Comparison of ENCODE assay signal across 19 cellular contexts in the genomic region with DNA sequence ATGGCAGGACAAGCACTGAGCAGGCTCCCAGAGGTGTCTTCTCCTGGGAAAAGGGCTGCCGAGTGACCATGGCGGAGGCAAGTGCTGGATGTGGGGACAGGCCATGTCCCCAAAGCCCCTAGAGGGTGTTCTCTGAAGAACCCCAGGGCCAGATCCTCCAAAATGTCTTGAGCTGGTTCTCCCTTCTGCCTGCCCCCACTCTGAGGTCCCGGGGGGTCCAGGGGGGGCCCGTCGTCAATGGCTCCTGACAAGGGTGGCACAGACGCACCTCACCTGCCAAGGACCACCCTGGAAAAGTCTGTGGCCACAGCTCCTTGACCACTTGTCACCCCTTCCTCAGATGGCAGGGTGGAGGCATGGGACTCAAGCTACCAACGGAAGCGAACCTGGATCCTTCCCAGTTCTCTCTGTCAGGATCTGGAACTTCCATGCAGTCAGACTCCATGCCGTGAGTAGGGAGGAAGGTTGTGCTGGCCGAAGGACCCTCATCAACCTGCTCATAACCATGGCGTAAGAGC. TPM values are rescaled to one million over a fixed set of nuclear protein-coding genes. Genes with fewer than 3 reads are reported as not detected.
DNase-seq lines count a peak whose midpoint lies in the region; ATAC-seq and TF ChIP-seq lines count a peak whose summit lies in the region.
"Had no signal": no experiment of that assay in that cellular context is flagged by ENCODE, and none has a peak within 500 bp of the region (broad histone marks: within the 10 kb centered on the region; RNA-seq: fewer than 3 reads in every experiment).

No MANE protein-coding gene starts in this region.

- H3K4me1 ChIP-seq in adipocyte (ENCODE audit: control insufficient read depth, insufficient read depth, low read length) (peaks cover 60% of the 10 kb centered on the region), esophagus muscularis mucosa (peaks cover 66 to 78% (median 72%) of the 10 kb centered on the region in 4 donors), tibial artery (peaks cover 5 to 72% (median 63%) of the 10 kb centered on the region in 4 donors), GM23338 (ENCODE audit: insufficient read depth) (peaks cover 6% of the 10 kb centered on the region; the same call in 1 of the 2 replicates)

- H3K27me3 ChIP-seq in adipocyte (replicated peaks; ENCODE audit: control insufficient read depth, insufficient read depth, low read length): no peaks in the 10 kb centered on the region
- H3K27me3 ChIP-seq in esophagus muscularis mucosa: no peaks in the 10 kb centered on the region
- no peaks in the 10 kb centered on the region for H3K27me3 ChIP-seq in tibial artery
- H3K27me3 ChIP-seq in GM23338 (ENCODE audit: insufficient read depth): peaks cover 9% of the 10 kb centered on the region
- H3K27me3 ChIP-seq: SJSA1, suprapubic skin had no signal

- H4K20me1 ChIP-seq in GM23338 (replicated peaks; ENCODE audit: insufficient read depth): no peaks in the 10 kb centered on the region

- WGBS in esophagus muscularis mucosa: 84% methylated on average over 11 of the region's 11 CpGs

- peaks cover 8% of the 10 kb centered on the region for H3K36me3 ChIP-seq in adipocyte (ENCODE audit: control insufficient read depth, insufficient read depth, low read length, severe bottlenecking)
- peaks cover 15 to 56% (median 39%) of the 10 kb centered on the region in 4 donors for H3K36me3 ChIP-seq in esophagus muscularis mucosa
- peaks cover 8 to 44% (median 25%) of the 10 kb centered on the region in 3 donors for H3K36me3 ChIP-seq in tibial artery
- H3K36me3 ChIP-seq in GM23338 (ENCODE audit: insufficient read depth): no peaks in the 10 kb centered on the region

- H2AFZ ChIP-seq in GM23338: no peak overlapping the region

- no peaks in the 10 kb centered on the region; the same call in 1 of the 2 replicates for H3K79me2 ChIP-seq in GM23338 (replicated peaks; ENCODE audit: insufficient read depth)

- H3K27ac Mint-ChIP-seq in osteocyte (ENCODE audit: unreplicated experiment) (peak overlapping the region; percentile 66), GM23338 (no peak overlapping the region), nephron progenitor cell (no peak overlapping the region)
- H3K27ac Mint-ChIP-seq: activated naive CD4-positive, alpha-beta T cell treated with anti-CD3 and anti-CD28 coated beads, Interleukin-2, amount 50 U/mL, for 72 hours; T-helper 1 cell treated with Interleukin-12 subunit alpha and Interleukin-12 subunit beta and Interleukin-4 antibody, amounts not matched to agents 30 μg/mL and 1 μg/mL, for 36 hours had no signal

- H3K27ac ChIP-seq in esophagus muscularis mucosa (replicated peaks in 1 of 4): peak overlapping the region; percentile 96 to 99 (median 97)
- H3K27ac ChIP-seq in tibial artery: peak overlapping the region; percentile 99
- H3K27ac ChIP-seq in GM23338 (ENCODE audit: low read depth): no peak overlapping the region
- H3K27ac ChIP-seq: SJSA1, suprapubic skin had no signal

- no peak for TF ChIP-seq EP300 in esophagus muscularis mucosa (IDR thresholded peaks at IDR 0.05)

- intact Hi-C loops in esophagus muscularis mucosa (cut with DNase I) (no loop called here), tibial artery (cut with DNase I; ENCODE audit: low total_unique reads) (loop anchor here (5.0 kb wide), 1 partner anchor 37 kb away; the partner anchor contains the start of gene CRK)

- DNase-seq in adipocyte (ENCODE audit: low read depth): no peak
- DNase-seq in esophagus muscularis mucosa (ENCODE audit: extremely low spot score): no peak
- DNase-seq in osteocyte (ENCODE audit: extremely low spot score, unreplicated experiment): no peak
- DNase-seq in tibial artery: no peak
- DNase-seq in GM23338 (ENCODE audit: low spot score): no peak
- no peak for DNase-seq in nephron progenitor cell
- no peak for DNase-seq in superior temporal gyrus (ENCODE audit: extremely low spot score)
- DNase-seq: activated CD4-positive, alpha-beta T cell treated with anti-CD3 and anti-CD28 coated beads for 48 hours; CD4-positive, alpha-beta memory T cell; DMS 273 treated with DMSO at 0.1 percent for 48 hours; HCEC 1CT; midbrain; NCI-H2081 treated with DMSO at 0.1 percent for 48 hours had no signal

- no peaks in the 10 kb centered on the region for H3K9me2 ChIP-seq in GM23338 (ENCODE audit: insufficient read depth)

- H3K4me3 Mint-ChIP-seq in osteocyte (ENCODE audit: unreplicated experiment) (no peak overlapping the region), GM23338 (no peak overlapping the region), nephron progenitor cell (no peak overlapping the region)
- H3K4me3 Mint-ChIP-seq: activated T-helper 1 cell treated with anti-CD3 and anti-CD28 coated beads, Interleukin-12 subunit alpha, Interleukin-12 subunit beta, Interleukin-2, Interleukin-4 antibody, amounts not matched to agents 30 ng/mL and 10 ng/mL and 1 ng/mL, durations not matched to agents 14 hours and 24 hours and 36 hours had no signal

- H3K9me3 Mint-ChIP-seq in osteocyte (ENCODE audit: unreplicated experiment) (no peaks in the 10 kb centered on the region), GM23338 (no peaks in the 10 kb centered on the region; the same call in 2 of the 3 replicates), nephron progenitor cell (no peaks in the 10 kb centered on the region)
- H3K9me3 Mint-ChIP-seq: activated naive CD4-positive, alpha-beta T cell treated with anti-CD3 and anti-CD28 coated beads, Interleukin-2, amount 50 U/mL, for 72 hours; activated T-helper 1 cell treated with anti-CD3 and anti-CD28 coated beads, Interleukin-12 subunit alpha, Interleukin-12 subunit beta, Interleukin-2, Interleukin-4 antibody, amounts not matched to agents 30 ng/mL and 10 ng/mL and 1 ng/mL, durations not matched to agents 14 hours and 24 hours and 36 hours; IgD-negative memory B cell; T-helper 1 cell treated with Interleukin-12 subunit alpha and Interleukin-12 subunit beta and Interleukin-4 antibody, amounts not matched to agents 30 μg/mL and 1 μg/mL, for 36 hours had no signal

- H3K9ac ChIP-seq in adipocyte (ENCODE audit: low read length): peak overlapping the region; percentile 80

- no peak for TF ChIP-seq POLR2A in esophagus muscularis mucosa (IDR thresholded peaks at IDR 0.05; ENCODE audit: low read depth)

- no peak for TF ChIP-seq CTCF in esophagus muscularis mucosa (IDR thresholded peaks at IDR 0.05)
- no peak for TF ChIP-seq CTCF in osteocyte (IDR thresholded peaks at IDR 0.05)
- no peak for TF ChIP-seq CTCF in tibial artery (IDR thresholded peaks at IDR 0.05)
- no peak for TF ChIP-seq CTCF in GM23338 (conservative IDR thresholded peaks at IDR 0.05; ENCODE audit: low read depth in 2 of 2)
- TF ChIP-seq CTCF in nephron progenitor cell (IDR thresholded peaks at IDR 0.05): no peak

- 0 out of 2 replicates have a peak, but pooled peaks cover 12% of the 10 kb centered on the region for H3F3A ChIP-seq in GM23338 (replicated peaks; ENCODE audit: low read depth)

- H3K4me1 Mint-ChIP-seq in osteocyte (ENCODE audit: unreplicated experiment) (peaks cover 28% of the 10 kb centered on the region), GM23338 (peaks cover 18% of the 10 kb centered on the region), nephron progenitor cell (peaks cover 52% of the 10 kb centered on the region)

- no peaks in the 10 kb centered on the region for H3K9me3 ChIP-seq in adipocyte (ENCODE audit: control insufficient read depth, low read length)
- no peaks in the 10 kb centered on the region for H3K9me3 ChIP-seq in esophagus muscularis mucosa
- H3K9me3 ChIP-seq in tibial artery: no peaks in the 10 kb centered on the region
- H3K9me3 ChIP-seq: SJSA1, suprapubic skin had no signal

- H3K4me3 ChIP-seq in adipocyte (ENCODE audit: low read length) (peak overlapping the region; percentile 51), esophagus muscularis mucosa (peak overlapping the region in 2 of 4 donors; percentile 25 to 28), tibial artery (no peak overlapping the region), GM23338 (no peak overlapping the region)
- H3K4me3 ChIP-seq: SJSA1, suprapubic skin had no signal

- ATAC-seq in GM23338: no peak
- ATAC-seq: activated naive CD4-positive, alpha-beta T cell treated with anti-CD3 and anti-CD28 coated beads, Interleukin-2, amount 50 U/mL, for 72 hours had no signal

- no peaks in the 10 kb centered on the region for H3K36me3 Mint-ChIP-seq in osteocyte (ENCODE audit: unreplicated experiment)
- H3K36me3 Mint-ChIP-seq in GM23338 (ENCODE audit: low read depth): no peaks in the 10 kb centered on the region
- no peaks in the 10 kb centered on the region for H3K36me3 Mint-ChIP-seq in nephron progenitor cell (ENCODE audit: low read depth)
- H3K36me3 Mint-ChIP-seq: activated naive CD4-positive, alpha-beta T cell treated with anti-CD3 and anti-CD28 coated beads, Interleukin-2, amount 50 U/mL, for 72 hours; IgD-negative memory B cell had no signal

- H3K4me2 ChIP-seq in GM23338: no peak overlapping the region

- H3K27me3 Mint-ChIP-seq in osteocyte (ENCODE audit: unreplicated experiment): no peaks in the 10 kb centered on the region
- H3K27me3 Mint-ChIP-seq in GM23338 (ENCODE audit: insufficient read depth, low read depth, poor library complexity): peaks cover 13% of the 10 kb centered on the region
- H3K27me3 Mint-ChIP-seq in nephron progenitor cell (ENCODE audit: low read depth, poor library complexity): peaks cover 25% of the 10 kb centered on the region
- H3K27me3 Mint-ChIP-seq: CD4-positive, alpha-beta memory T cell; IgD-negative memory B cell had no signal

TF ChIP-seq in GM23338, 12 proteins besides CTCF, POLR2A, EP300 and RAD21 (continues in another document):
- TF ChIP-seq STAT1 (IDR thresholded peaks at IDR 0.05; ENCODE audit: unreplicated experiment) (no peak), POLR2AphosphoS5 (IDR thresholded peaks at IDR 0.05; ENCODE audit: low read depth) (no peak)

RNA-seq across cellular contexts. Expression of gene MYO1C, which starts 2.3 kb away (rescaled TPM):
- total RNA-seq in esophagus muscularis mucosa: 100 to 1,000 TPM; 248 to 444 (median 347) TPM
- total RNA-seq in osteocyte: 183 and 184 TPM in 2 replicates
- total RNA-seq in GM23338 (2014; rRNA removed; shearing (Covaris generic)): 35.2 and 57.1 TPM in 2 replicates
- polyA plus RNA-seq in GM23338 (2016; fragmentation: Nextera tagmentation; extraction: Ambion mirVana): 12.3 and 13.9 TPM in 2 replicates

RNA-seq across cellular contexts. Expression of gene INPP5K, which starts 21.6 kb away (rescaled TPM):
- total RNA-seq in esophagus muscularis mucosa (10 to 100 TPM; 62.0 to 89.3 (median 76.1) TPM), osteocyte (44.5 and 49.4 TPM in 2 replicates)
- 22.5 and 29.7 TPM in 2 replicates for total RNA-seq in GM23338 (2014; rRNA removed; shearing (Covaris generic))
- polyA plus RNA-seq in GM23338 (2016; fragmentation: Nextera tagmentation; extraction: Ambion mirVana): 8.4 TPM in 2 replicates

RNA-seq across cellular contexts. Expression of gene CRK, which starts 38.8 kb away (rescaled TPM):
- 100 to 1,000 TPM in 1 of 4 donors, 10 to 100 TPM in 3; 59.8 to 102 (median 75.7) TPM for total RNA-seq in esophagus muscularis mucosa
- 55.8 and 57.1 TPM in 2 replicates for total RNA-seq in osteocyte
- total RNA-seq in GM23338 (2014; rRNA removed; shearing (Covaris generic)): 59.8 and 61.1 TPM in 2 replicates
- 28.6 and 32.6 TPM in 2 replicates for polyA plus RNA-seq in GM23338 (2016; fragmentation: Nextera tagmentation; extraction: Ambion mirVana)
